In genomic region chr17:2029911-2030778, GRCh38 we compare ENCODE assay signal across 1 cellular context.
TF ChIP-seq lines count a peak whose summit lies in the region.

Gene DPH1 (plus strand): TSS chr17:2030153. CDS start chr17:2030170, 17 bp downstream.

TF ChIP-seq in K562, 482 proteins besides CTCF, POLR2A, EP300 and RAD21 (continued from another document and continues in another):
- peak; percentile 82 for TF ChIP-seq GMEB1 (CRISPR knock-in tag; IDR thresholded peaks at IDR 0.05)
- peak; percentile 96 to 99 for TF ChIP-seq MAZ (CRISPR knock-in tag; conservative IDR thresholded peaks at IDR 0.05 in 1 of 2, IDR thresholded peaks at IDR 0.05 in 1 of 2)
- no peak for TF ChIP-seq ZFPM2 (CRISPR knock-in tag; IDR thresholded peaks at IDR 0.05)
- TF ChIP-seq NR0B1 (IDR thresholded peaks at IDR 0.05; ENCODE audit: partially characterized antibody): no peak
- no peak for TF ChIP-seq ZNF436 (CRISPR knock-in tag; IDR thresholded peaks at IDR 0.05)
- no peak for TF ChIP-seq ZNF785 (CRISPR knock-in tag; IDR thresholded peaks at IDR 0.05)
- peak; percentile 88 for TF ChIP-seq NEUROD1 (IDR thresholded peaks at IDR 0.05; ENCODE audit: borderline replicate concordance, low read depth, low read length, partially characterized antibody)
- TF ChIP-seq SNRNP70 (optimal IDR thresholded peaks at IDR 0.05; ENCODE audit: low read depth, low read length): no peak
- peak; percentile 92 for TF ChIP-seq POLR2G (IDR thresholded peaks at IDR 0.05; ENCODE audit: low read depth, low read length)
- TF ChIP-seq WHSC1 (IDR thresholded peaks at IDR 0.05; ENCODE audit: low read length): no peak
- TF ChIP-seq SNIP1 (IDR thresholded peaks at IDR 0.05; ENCODE audit: low read depth): no peak
- no peak for TF ChIP-seq PHTF2 (CRISPR knock-in tag; IDR thresholded peaks at IDR 0.05)
- TF ChIP-seq MCM3 (IDR thresholded peaks at IDR 0.05): no peak
- no peak for TF ChIP-seq REST (CRISPR knock-in tag; IDR thresholded peaks at IDR 0.05; ENCODE audit: low read depth)
- no peak for TF ChIP-seq PRMT5 (CRISPR knock-in tag; IDR thresholded peaks at IDR 0.05)
- no peak for TF ChIP-seq NONO (IDR thresholded peaks at IDR 0.05; ENCODE audit: low read depth in 2 of 2, low read length in 1 of 2)
- no peak for TF ChIP-seq E4F1 (CRISPR knock-in tag; IDR thresholded peaks at IDR 0.05; ENCODE audit: borderline replicate concordance)
- no peak for TF ChIP-seq ZNF124 (CRISPR knock-in tag; IDR thresholded peaks at IDR 0.05)
- TF ChIP-seq PURB (CRISPR knock-in tag; IDR thresholded peaks at IDR 0.05; ENCODE audit: low read depth): no peak
- no peak for TF ChIP-seq TBL1XR1 (IDR thresholded peaks at IDR 0.05; ENCODE audit: low read length in 2 of 2)
- no peak for TF ChIP-seq MBD1 (CRISPR knock-in tag; IDR thresholded peaks at IDR 0.05)
- peak; percentile 52 for TF ChIP-seq MBD2 (IDR thresholded peaks at IDR 0.05; ENCODE audit: borderline replicate concordance, low read depth)
- no peak for TF ChIP-seq DACH1 (IDR thresholded peaks at IDR 0.05; ENCODE audit: partially characterized antibody)
- peak; percentile 87 for TF ChIP-seq USF1 (CRISPR knock-in tag; IDR thresholded peaks at IDR 0.05)
- no peak for TF ChIP-seq RREB1 (CRISPR knock-in tag; IDR thresholded peaks at IDR 0.05)
- TF ChIP-seq ARID1B (IDR thresholded peaks at IDR 0.05): no peak
- no peak for TF ChIP-seq EWSR1 (IDR thresholded peaks at IDR 0.05; ENCODE audit: borderline replicate concordance, low read depth, partially characterized antibody)
- no peak for TF ChIP-seq NR4A1 (CRISPR knock-in tag; IDR thresholded peaks at IDR 0.05)
- no peak for TF ChIP-seq NR4A1 (tag; IDR thresholded peaks at IDR 0.05)
- no peak for TF ChIP-seq CREB1 (IDR thresholded peaks at IDR 0.05)
- no peak for TF ChIP-seq CREB1 (CRISPR knock-in tag; IDR thresholded peaks at IDR 0.05)
- no peak for TF ChIP-seq ZNF253 (CRISPR knock-in tag; conservative IDR thresholded peaks at IDR 0.05)
- TF ChIP-seq NFE2 (IDR thresholded peaks at IDR 0.05; ENCODE audit: low read depth): no peak
- no peak for TF ChIP-seq NFIC (IDR thresholded peaks at IDR 0.05)
- no peak for TF ChIP-seq GTF2B (IDR thresholded peaks at IDR 0.05; ENCODE audit: extremely low read depth, insufficient read length)
- peak; percentile 31 to 34; a peak in 2 of 4 replicates for TF ChIP-seq SIX5 (IDR thresholded peaks at IDR 0.05; ENCODE audit: borderline replicate concordance in 1 of 2, insufficient read depth in 1 of 2, low read depth in 1 of 2, low read length in 2 of 2)
- no peak for TF ChIP-seq FOXO4 (CRISPR knock-in tag; IDR thresholded peaks at IDR 0.05)
